Comparison of ENCODE assay signal across 1 cellular context in the genomic region with DNA sequence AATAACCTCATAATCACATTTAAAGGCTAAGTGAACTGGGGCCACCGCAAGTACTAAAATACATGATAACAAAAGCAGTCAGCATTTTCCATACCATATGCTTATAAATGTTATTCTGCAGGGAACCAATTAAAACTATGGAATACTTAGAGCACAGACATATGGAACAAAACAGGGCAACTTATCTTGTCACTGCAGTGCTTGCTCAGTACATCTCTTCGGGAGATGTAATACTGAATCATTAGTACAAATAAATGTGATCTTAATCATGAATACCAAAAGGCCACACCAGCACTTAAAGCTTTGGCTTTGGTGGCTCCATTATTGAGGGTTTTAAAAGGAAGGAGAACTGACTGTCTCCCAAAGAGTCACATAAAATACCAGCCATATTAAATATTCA.
TF ChIP-seq lines count a peak whose summit lies in the region.

No MANE protein-coding gene starts in this region.

TF ChIP-seq in GM23338, 12 proteins besides CTCF, POLR2A, EP300 and RAD21 (continued from another document):
- TF ChIP-seq ZNF462 (CRISPR knock-in tag; IDR thresholded peaks at IDR 0.05) (no peak), CREB1 (CRISPR knock-in tag; IDR thresholded peaks at IDR 0.05; ENCODE audit: low read depth) (no peak), ZNF331 (CRISPR knock-in tag; IDR thresholded peaks at IDR 0.05; ENCODE audit: low read depth) (no peak), EZH2phosphoT487 (IDR thresholded peaks at IDR 0.05; ENCODE audit: unreplicated experiment) (no peak)
- TF ChIP-seq, protein P1, sequence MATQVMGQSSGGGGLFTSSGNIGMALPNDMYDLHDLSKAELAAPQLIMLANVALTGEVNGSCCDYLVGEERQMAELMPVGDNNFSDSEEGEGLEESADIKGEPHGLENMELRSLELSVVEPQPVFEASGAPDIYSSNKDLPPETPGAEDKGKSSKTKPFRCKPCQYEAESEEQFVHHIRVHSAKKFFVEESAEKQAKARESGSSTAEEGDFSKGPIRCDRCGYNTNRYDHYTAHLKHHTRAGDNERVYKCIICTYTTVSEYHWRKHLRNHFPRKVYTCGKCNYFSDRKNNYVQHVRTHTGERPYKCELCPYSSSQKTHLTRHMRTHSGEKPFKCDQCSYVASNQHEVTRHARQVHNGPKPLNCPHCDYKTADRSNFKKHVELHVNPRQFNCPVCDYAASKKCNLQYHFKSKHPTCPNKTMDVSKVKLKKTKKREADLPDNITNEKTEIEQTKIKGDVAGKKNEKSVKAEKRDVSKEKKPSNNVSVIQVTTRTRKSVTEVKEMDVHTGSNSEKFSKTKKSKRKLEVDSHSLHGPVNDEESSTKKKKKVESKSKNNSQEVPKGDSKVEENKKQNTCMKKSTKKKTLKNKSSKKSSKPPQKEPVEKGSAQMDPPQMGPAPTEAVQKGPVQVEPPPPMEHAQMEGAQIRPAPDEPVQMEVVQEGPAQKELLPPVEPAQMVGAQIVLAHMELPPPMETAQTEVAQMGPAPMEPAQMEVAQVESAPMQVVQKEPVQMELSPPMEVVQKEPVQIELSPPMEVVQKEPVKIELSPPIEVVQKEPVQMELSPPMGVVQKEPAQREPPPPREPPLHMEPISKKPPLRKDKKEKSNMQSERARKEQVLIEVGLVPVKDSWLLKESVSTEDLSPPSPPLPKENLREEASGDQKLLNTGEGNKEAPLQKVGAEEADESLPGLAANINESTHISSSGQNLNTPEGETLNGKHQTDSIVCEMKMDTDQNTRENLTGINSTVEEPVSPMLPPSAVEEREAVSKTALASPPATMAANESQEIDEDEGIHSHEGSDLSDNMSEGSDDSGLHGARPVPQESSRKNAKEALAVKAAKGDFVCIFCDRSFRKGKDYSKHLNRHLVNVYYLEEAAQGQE (IDR thresholded peaks at IDR 0.05; ENCODE audit: unreplicated experiment) = no peak
TF ChIP-seq in GM23338: peak in this region for 0.
